Comparison of ENCODE assay signal across 8 cellular contexts in genomic region chr3:114519415-114519814, GRCh38.
DNase-seq lines count a peak whose midpoint lies in the region; ATAC-seq, FAIRE-seq and TF ChIP-seq lines count a peak whose summit lies in the region.

No MANE protein-coding gene starts in this region.

- H3K4me3 Mint-ChIP-seq in glutamatergic neuron (ENCODE audit: unreplicated experiment) = no peak overlapping the region

- POLR2A ChIA-PET in A549 (lab: Yijun Ruan, JAX) = no interaction called here

- H3K36me3 ChIP-seq in Karpas-422 (ENCODE audit: insufficient read depth, low read length) = no peaks in the 10 kb centered on the region

- H3K9me3 Mint-ChIP-seq in glutamatergic neuron (ENCODE audit: unreplicated experiment) = no peaks in the 10 kb centered on the region

- no peaks in the 10 kb centered on the region for H3K27me3 Mint-ChIP-seq in glutamatergic neuron (ENCODE audit: unreplicated experiment)

- no peaks in the 10 kb centered on the region for H3K4me1 Mint-ChIP-seq in glutamatergic neuron (ENCODE audit: low read depth, unreplicated experiment)

- no peak overlapping the region for H2AFZ ChIP-seq in Karpas-422 (ENCODE audit: low read length)

- no peaks in the 10 kb centered on the region; the same call in 2 of the 3 replicates for H3K4me1 ChIP-seq in A549
- no peaks in the 10 kb centered on the region for H3K4me1 ChIP-seq in Karpas-422 (ENCODE audit: low read length)

- no peak overlapping the region for H3K4me3 ChIP-seq in A549
- no peak overlapping the region for H3K4me3 ChIP-seq in Karpas-422 (ENCODE audit: low read length)

- H3K4me2 ChIP-seq in A549 = no peak overlapping the region
- no peak overlapping the region for H3K4me2 ChIP-seq in Karpas-422 (ENCODE audit: low read depth, low read length, poor library complexity, severe bottlenecking)

- H3K9me3 ChIP-seq in A549 (no peaks in the 10 kb centered on the region), Karpas-422 (ENCODE audit: low read length) (no peaks in the 10 kb centered on the region)

- TF ChIP-seq RAD21 in A549 (conservative IDR thresholded peaks at IDR 0.05 in 1 of 2, IDR thresholded peaks at IDR 0.05 in 1 of 2) = no peak

- no peaks in the 10 kb centered on the region for H4K20me1 ChIP-seq in Karpas-422 (ENCODE audit: insufficient read depth, low read depth, low read length)

- H3K79me2 ChIP-seq in Karpas-422 (ENCODE audit: low read length) = no peaks in the 10 kb centered on the region

- FAIRE-seq in A549 (lab: Jason Lieb, UNC) = no peak

- CTCF ChIA-PET in A549 (lab: Yijun Ruan, JAX) = no interaction called here

- TF ChIP-seq EP300 in A549 (IDR thresholded peaks at IDR 0.05) = no peak

- H3K9me2 ChIP-seq in Karpas-422 (replicated peaks; ENCODE audit: insufficient read depth, low read length) = no peaks in the 10 kb centered on the region

- no peaks in the 10 kb centered on the region for H3K36me3 Mint-ChIP-seq in glutamatergic neuron (ENCODE audit: unreplicated experiment)

- no peak for TF ChIP-seq CTCF in A549 (IDR thresholded peaks at IDR 0.05)
- TF ChIP-seq CTCF in glutamatergic neuron (IDR thresholded peaks at IDR 0.05; ENCODE audit: partially characterized antibody, unreplicated experiment) = no peak

- no peaks in the 10 kb centered on the region for H3K27me3 ChIP-seq in Karpas-422 (ENCODE audit: low read length)

- H3K27ac ChIP-seq in A549 (no peak overlapping the region), Karpas-422 (ENCODE audit: low read length) (no peak overlapping the region)

- TF ChIP-seq POLR2A in A549 (IDR thresholded peaks at IDR 0.05; ENCODE audit: low read length) = no peak

- ATAC-seq in A549 = peak; percentile 66 to 85; a peak in 5 of 6 replicates
- peak; percentile 96 for ATAC-seq in GM18870 (IDR thresholded peaks at IDR 0.05; ENCODE audit: unreplicated experiment)

- no peak overlapping the region for H3K9ac ChIP-seq in Karpas-422 (ENCODE audit: low read length)

- no peak overlapping the region for H3K27ac Mint-ChIP-seq in glutamatergic neuron (ENCODE audit: unreplicated experiment)

- DNase-seq in A549 (ENCODE audit: low read depth in 1 of 2, low spot score in 1 of 2) (peak; percentile 4 to 54), Karpas-422 (peak; percentile 67), fibroblast of gingiva (ENCODE audit: low read depth) (peak; percentile 82), renal cortical epithelial cell (ENCODE audit: low read depth) (peak; percentile 82), glutamatergic neuron (no peak), SK-N-DZ (ENCODE audit: low spot score) (no peak), epidermal melanocyte (ENCODE audit: insufficient read length, low spot score) (no peak)

- 73% methylated on average over 3 of the region's 3 CpGs for WGBS in A549 (ENCODE audit: missing lambda C conversion rate)

TF ChIP-seq in A549, 52 proteins besides CTCF, POLR2A, EP300 and RAD21:
- TF ChIP-seq SREBF2 (IDR thresholded peaks at IDR 0.05) = no peak
- no peak for TF ChIP-seq FOSL2 (IDR thresholded peaks at IDR 0.05)
- TF ChIP-seq FOSL2 (CRISPR knock-in tag; IDR thresholded peaks at IDR 0.05) = no peak
- TF ChIP-seq REST (IDR thresholded peaks at IDR 0.05) = no peak
- no peak for TF ChIP-seq HDAC2 (IDR thresholded peaks at IDR 0.05)
- peak; percentile 94 for TF ChIP-seq RFX5 (IDR thresholded peaks at IDR 0.05)

Comparison
In these comparisons a context has a peak if more than half of its experiments do, and no peak if none do; other contexts are left out.
1. DNase-seq: peak in A549 (2 of 2), Karpas-422 (single experiment), fibroblast of gingiva (single experiment) and renal cortical epithelial cell (single experiment); none in glutamatergic neuron (single experiment), SK-N-DZ (single experiment) and epidermal melanocyte (single experiment).